Comparison of ENCODE assay signal across 14 cellular contexts in the genomic region with DNA sequence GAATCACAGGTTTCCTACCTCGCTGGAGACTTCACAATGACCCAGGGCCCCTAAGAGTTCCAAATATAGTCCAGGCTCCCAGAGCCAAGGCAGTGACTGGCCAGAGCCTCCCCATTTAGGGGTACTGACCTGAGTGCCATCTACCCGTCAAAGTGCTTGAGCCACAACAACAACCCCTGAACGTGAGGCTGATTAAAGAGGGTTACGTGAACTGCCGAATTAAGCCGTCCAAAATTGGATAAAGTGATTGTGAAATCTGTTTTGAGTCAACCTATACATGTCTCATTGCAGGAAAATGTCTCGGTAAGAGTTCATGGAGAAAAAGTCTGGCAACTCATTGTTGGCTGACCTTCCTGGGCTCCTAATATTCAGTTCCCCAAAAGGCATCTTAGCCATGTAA.
DNase-seq lines count a peak whose midpoint lies in the region.
"Had no signal": no experiment of that assay in that cellular context is flagged by ENCODE, and none has a peak within 500 bp of the region (broad histone marks: within the 10 kb centered on the region; RNA-seq: fewer than 3 reads in every experiment).

No MANE protein-coding gene starts in this region.

- DNase-seq in HCEC 1CT (peak; percentile 83), adipocyte (ENCODE audit: low read depth) (peak; percentile 66), fibroblast of the conjunctiva (ENCODE audit: low read depth) (peak; percentile 49), skeletal muscle cell (ENCODE audit: low read depth) (peak; percentile 73), T-helper 1 cell (no peak), DMS153 (lab: John Stamatoyannopoulos, UW) (no peak)
- DNase-seq in stimulated activated CD4-positive, alpha-beta T cell treated with anti-CD3 and anti-CD28 coated beads, Interleukin-1b, Interleukin-23, amount 100 ng/mL, for 48 hours, result no peak
- DNase-seq: activated CD4-positive, alpha-beta T cell treated with anti-CD3 and anti-CD28 coated beads, Interleukin-2, amount 10 ng/mL, durations not matched to agents 24 days and 14 days; activated T-cell treated with anti-CD3 and anti-CD28 coated beads, Interleukin-2, amount 50 U/mL, for 48 hours; amniotic stem cell; C1 segment of cervical spinal cord; DMS53; NCI-H226; substantia nigra had no signal

- no peaks in the 10 kb centered on the region for H3K27me3 ChIP-seq in adipocyte (replicated peaks; ENCODE audit: control insufficient read depth, insufficient read depth, low read length)

- H3K4me1 ChIP-seq in adipocyte (ENCODE audit: control insufficient read depth, insufficient read depth, low read length), result peaks cover 31% of the 10 kb centered on the region

- H3K36me3 ChIP-seq in adipocyte (ENCODE audit: control insufficient read depth, insufficient read depth, low read length, severe bottlenecking), result no peaks in the 10 kb centered on the region

- no peak overlapping the region for H3K9ac ChIP-seq in adipocyte (ENCODE audit: low read length)

- peak overlapping the region; percentile 6 for H3K4me3 ChIP-seq in adipocyte (ENCODE audit: low read length)
- no peak overlapping the region for H3K4me3 ChIP-seq in skeletal muscle cell (ENCODE audit: low read depth, low read length)

- no peaks in the 10 kb centered on the region for H3K9me3 ChIP-seq in adipocyte (ENCODE audit: control insufficient read depth, low read length)

Comparison
In these comparisons a context has a peak if more than half of its experiments do, and no peak if none do; other contexts are left out.
1. DNase-seq: peak in HCEC 1CT (single experiment), adipocyte (single experiment), fibroblast of the conjunctiva (single experiment) and skeletal muscle cell (single experiment); none in stimulated activated CD4-positive, alpha-beta T cell treated with anti-CD3 and anti-CD28 coated beads, Interleukin-1b, Interleukin-23, amount 100 ng/mL, for 48 hours (single experiment), T-helper 1 cell (0 of 5) and DMS153 (single experiment).